12 cellular contexts compared by ENCODE assay signal in genomic region chr15:95446854-95447253, GRCh38.
A peak's percentile ranks its signal among the peaks of the same experiment; 100 is the strongest.
DNase-seq lines count a peak whose midpoint lies in the region; ATAC-seq and TF ChIP-seq lines count a peak whose summit lies in the region.
"Had no signal": no experiment of that assay in that cellular context is flagged by ENCODE, and none has a peak within 500 bp of the region (broad histone marks: within the 10 kb centered on the region; RNA-seq: fewer than 3 reads in every experiment).

No MANE protein-coding gene starts in this region.

- H3K27me3 ChIP-seq in upper lobe of right lung = no peaks in the 10 kb centered on the region
- H3K27me3 ChIP-seq: vagina had no signal

- H3K36me3 Mint-ChIP-seq in activated naive CD4-positive, alpha-beta T cell treated with anti-CD3 and anti-CD28 coated beads, Interleukin-2, amount 10 ng/mL, durations not matched to agents 7 days and 5 days = peaks cover 15% of the 10 kb centered on the region
- no peaks in the 10 kb centered on the region for H3K36me3 Mint-ChIP-seq in activated T-helper 17 cell treated with anti-CD3 and anti-CD28 coated beads, Interleukin-2, amount 50 U/mL, for 72 hours (ENCODE audit: low read depth)
- H3K36me3 Mint-ChIP-seq in Calu3 (ENCODE audit: insufficient read depth, unreplicated experiment) = no peaks in the 10 kb centered on the region

- peak; percentile 54 for DNase-seq in activated naive CD4-positive, alpha-beta T cell treated with anti-CD3 and anti-CD28 coated beads, Interleukin-2, amount 10 ng/mL, durations not matched to agents 7 days and 5 days
- DNase-seq in activated naive CD4-positive, alpha-beta T cell treated with anti-CD3 and anti-CD28 coated beads, Interleukin-2, amount 50 U/mL, for 16 hours = no peak
- peak; percentile 99 for DNase-seq in MV-4-11 (lab: John Stamatoyannopoulos, UW)
- DNase-seq in upper lobe of right lung = no peak
- no peak for DNase-seq in Calu3
- no peak for DNase-seq in sciatic nerve (ENCODE audit: low spot score)
- DNase-seq in NCI-H510A (lab: John Stamatoyannopoulos, UW) = no peak
- DNase-seq: erythroblast; stimulated activated CD4-positive, alpha-beta T cell treated with anti-CD3 and anti-CD28 coated beads, Interleukin-4, amount 100 ng/mL, for 24 hours had no signal

- peak; percentile 62 for ATAC-seq in activated T-helper 17 cell treated with anti-CD3 and anti-CD28 coated beads, Interleukin-2, amount 50 U/mL, for 72 hours (replicated peaks)
- peak; percentile 28 for ATAC-seq in upper lobe of right lung
- ATAC-seq in sciatic nerve = no peak

- TF ChIP-seq CTCF in upper lobe of right lung (IDR thresholded peaks at IDR 0.05) (no peak), Calu3 (IDR thresholded peaks at IDR 0.05; ENCODE audit: unreplicated experiment) (no peak)

- H3K4me1 ChIP-seq in upper lobe of right lung = no peaks in the 10 kb centered on the region

- intact Hi-C loops in upper lobe of right lung (cut with DNase I) = no loop called here
- intact Hi-C loops in Calu3 (cut with micrococcal nuclease; ENCODE audit: unreplicated experiment) = no loop called here
- intact Hi-C loops in sciatic nerve (cut with DNase I) = no loop called here

- H3K4me3 ChIP-seq in upper lobe of right lung = no peak overlapping the region
- H3K4me3 ChIP-seq: vagina had no signal

- H3K27ac Mint-ChIP-seq in activated naive CD4-positive, alpha-beta T cell treated with anti-CD3 and anti-CD28 coated beads, Interleukin-2, amount 10 ng/mL, durations not matched to agents 7 days and 5 days = peak overlapping the region; percentile 46
- no peak overlapping the region for H3K27ac Mint-ChIP-seq in activated T-helper 17 cell treated with anti-CD3 and anti-CD28 coated beads, Interleukin-2, amount 50 U/mL, for 72 hours
- no peak overlapping the region for H3K27ac Mint-ChIP-seq in Calu3 (ENCODE audit: unreplicated experiment)

- H3K27me3 Mint-ChIP-seq in activated naive CD4-positive, alpha-beta T cell treated with anti-CD3 and anti-CD28 coated beads, Interleukin-2, amount 10 ng/mL, durations not matched to agents 7 days and 5 days = peaks cover 22% of the 10 kb centered on the region
- peaks cover 2% of the 10 kb centered on the region for H3K27me3 Mint-ChIP-seq in activated T-helper 17 cell treated with anti-CD3 and anti-CD28 coated beads, Interleukin-2, amount 50 U/mL, for 72 hours
- no peaks in the 10 kb centered on the region for H3K27me3 Mint-ChIP-seq in Calu3 (ENCODE audit: unreplicated experiment)

- peaks cover 21% of the 10 kb centered on the region for H3K9me3 Mint-ChIP-seq in activated naive CD4-positive, alpha-beta T cell treated with anti-CD3 and anti-CD28 coated beads, Interleukin-2, amount 10 ng/mL, durations not matched to agents 7 days and 5 days
- H3K9me3 Mint-ChIP-seq in activated T-helper 17 cell treated with anti-CD3 and anti-CD28 coated beads, Interleukin-2, amount 50 U/mL, for 72 hours = peaks cover 9% of the 10 kb centered on the region
- peaks cover 5% of the 10 kb centered on the region for H3K9me3 Mint-ChIP-seq in Calu3 (ENCODE audit: low read depth, unreplicated experiment)

- no peaks in the 10 kb centered on the region for H3K36me3 ChIP-seq in upper lobe of right lung
- H3K36me3 ChIP-seq: vagina had no signal

- CTCF ChIA-PET in activated naive CD4-positive, alpha-beta T cell treated with anti-CD3 and anti-CD28 coated beads, Interleukin-2, amount 10 ng/mL, durations not matched to agents 7 days and 5 days (lab: Charles Lee) = no interaction called here
- CTCF ChIA-PET in Calu3 (lab: Charles Lee) = no interaction called here

- peak overlapping the region; percentile 1 for H3K4me3 Mint-ChIP-seq in activated naive CD4-positive, alpha-beta T cell treated with anti-CD3 and anti-CD28 coated beads, Interleukin-2, amount 10 ng/mL, durations not matched to agents 7 days and 5 days
- H3K4me3 Mint-ChIP-seq in activated T-helper 17 cell treated with anti-CD3 and anti-CD28 coated beads, Interleukin-2, amount 50 U/mL, for 72 hours = peak overlapping the region; percentile 38
- no peak overlapping the region for H3K4me3 Mint-ChIP-seq in Calu3 (ENCODE audit: low read depth, unreplicated experiment)

- no peak overlapping the region for H3K27ac ChIP-seq in upper lobe of right lung
- H3K27ac ChIP-seq: vagina, VCaP had no signal

- no TSS peak for BruUV-seq in Calu3 (replicated peaks; lab: Mats Ljungman, UMichigan)

- H3K9me3 ChIP-seq in upper lobe of right lung = no peaks in the 10 kb centered on the region
- H3K9me3 ChIP-seq: vagina had no signal

- H3K4me1 Mint-ChIP-seq in activated naive CD4-positive, alpha-beta T cell treated with anti-CD3 and anti-CD28 coated beads, Interleukin-2, amount 10 ng/mL, durations not matched to agents 7 days and 5 days = peaks cover 39% of the 10 kb centered on the region
- peaks cover 5% of the 10 kb centered on the region for H3K4me1 Mint-ChIP-seq in activated T-helper 17 cell treated with anti-CD3 and anti-CD28 coated beads, Interleukin-2, amount 50 U/mL, for 72 hours
- no peaks in the 10 kb centered on the region for H3K4me1 Mint-ChIP-seq in Calu3 (ENCODE audit: low read depth, unreplicated experiment)

Comparison
In these comparisons a context has a peak if more than half of its experiments do, and no peak if none do; other contexts are left out.
1. DNase-seq: peak in activated naive CD4-positive, alpha-beta T cell treated with anti-CD3 and anti-CD28 coated beads, Interleukin-2, amount 10 ng/mL, durations not matched to agents 7 days and 5 days (single experiment) and MV-4-11 (single experiment); none in activated naive CD4-positive, alpha-beta T cell treated with anti-CD3 and anti-CD28 coated beads, Interleukin-2, amount 50 U/mL, for 16 hours (single experiment), upper lobe of right lung (single experiment), Calu3 (single experiment), sciatic nerve (single experiment) and NCI-H510A (single experiment).